15 cellular contexts compared by ENCODE assay signal in the genomic region with DNA sequence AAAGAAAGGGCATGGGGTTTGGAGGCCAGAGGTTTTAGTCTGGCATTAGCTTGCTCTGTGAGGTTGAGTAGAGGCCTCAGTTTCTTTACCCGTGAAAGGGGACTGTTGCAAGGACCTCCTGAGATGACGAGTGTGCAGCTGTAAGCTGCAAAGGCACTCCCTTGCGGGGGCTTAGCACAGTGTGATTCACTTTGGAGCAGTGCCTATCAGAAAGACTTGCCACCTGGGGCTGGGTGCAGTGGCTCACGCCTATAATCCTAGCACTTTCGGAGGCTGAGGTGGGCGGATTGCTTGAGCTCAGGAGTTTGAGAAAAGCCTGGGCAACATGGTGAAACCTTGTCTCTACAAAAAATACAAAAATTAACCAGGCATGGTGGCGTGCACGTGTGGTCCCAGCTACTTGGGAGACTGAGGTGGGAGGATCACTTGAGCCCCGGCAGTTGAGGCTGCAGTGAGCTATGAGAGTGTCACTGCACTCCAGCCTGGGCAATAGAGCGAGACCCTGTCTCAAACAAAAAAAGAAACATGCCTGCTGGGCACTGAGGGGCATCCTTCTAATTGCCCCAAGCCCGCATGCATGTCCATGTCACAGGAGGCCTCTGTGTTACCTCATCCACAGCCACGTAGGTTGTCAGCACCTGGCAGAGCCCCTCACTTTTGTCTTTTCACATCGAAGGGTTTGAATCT. TPM values are rescaled to one million over a fixed set of nuclear protein-coding genes. Genes with fewer than 3 reads are reported as not detected.
DNase-seq lines count a peak whose midpoint lies in the region.
"Had no signal": no experiment of that assay in that cellular context is flagged by ENCODE, and none has a peak within 500 bp of the region (broad histone marks: within the 10 kb centered on the region; RNA-seq: fewer than 3 reads in every experiment).

No MANE protein-coding gene starts in this region.

- H3K4me1 ChIP-seq in GM23248 (ENCODE audit: insufficient read depth) = peaks cover 15% of the 10 kb centered on the region

- H3K9ac ChIP-seq in GM23248 = no peak overlapping the region

- DNase-seq in Daoy (ENCODE audit: low read depth) = peak; percentile 35
- peak; percentile 43 for DNase-seq in RKO (ENCODE audit: low spot score)
- DNase-seq in caudate nucleus (lab: John Stamatoyannopoulos, UW) = peak in 43 of 61 donors; percentile 16 to 95 (median 59)
- peak in 35 of 56 donors; percentile 12 to 86 (median 47) for DNase-seq in nucleus accumbens (lab: John Stamatoyannopoulos, UW)
- no peak for DNase-seq in UCSD-AML1 (lab: John Stamatoyannopoulos, UW; ENCODE audit: unreplicated experiment)
- no peak for DNase-seq in NCI-H524 (lab: John Stamatoyannopoulos, UW)
- DNase-seq in GM23248 = no peak
- DNase-seq: DND-41, GF-D8, MG63, NCI-H1092, NCI-H146, NCI-H2081 treated with DMSO at 0.1 percent for 48 hours, NCI-H2227 treated with DMSO at 0.1 percent for 48 hours, NCI-H524 treated with DMSO at 0.1 percent for 48 hours had no signal

- H3K27me3 ChIP-seq in GM23248 (replicated peaks; ENCODE audit: insufficient read depth) = no peaks in the 10 kb centered on the region
- H3K27me3 ChIP-seq: MG63 had no signal

- no peaks in the 10 kb centered on the region for H3K9me3 ChIP-seq in GM23248 (ENCODE audit: low read depth)
- H3K9me3 ChIP-seq: MG63 had no signal

- in situ Hi-C loops in GM23248 (cut with MboI) = loop anchor here (10.0 to 25.0 kb wide), 3 partner anchors 117 to 450 kb away; no protein-coding TSS in a partner anchor

- H3K27ac ChIP-seq in caudate nucleus (ENCODE audit: low read depth, low read length) (peak overlapping the region; percentile 60), GM23248 (no peak overlapping the region)

- H3K4me3 ChIP-seq in GM23248 = no peak overlapping the region
- H3K4me3 ChIP-seq: MG63 had no signal

- no peaks in the 10 kb centered on the region for H3F3A ChIP-seq in GM23248 (ENCODE audit: insufficient read depth)

- H2AFZ ChIP-seq in GM23248 = no peak overlapping the region

- WGBS in GM23248 (ENCODE audit: low coverage in 1 of 2, low lambda C conversion rate in 2 of 2, missing lambda C conversion rate in 2 of 2), 2 experiments = 94 to 96% methylated on average over 12 to 13 of the region's 13 CpGs

- H3K9me2 ChIP-seq in GM23248 (ENCODE audit: insufficient read depth) = no peaks in the 10 kb centered on the region

- H3K36me3 ChIP-seq in GM23248 (ENCODE audit: low read depth) = no peaks in the 10 kb centered on the region
- H3K36me3 ChIP-seq: MG63 had no signal

- H3K4me2 ChIP-seq in GM23248 (ENCODE audit: unreplicated experiment) = no peak overlapping the region

- H3K79me2 ChIP-seq in GM23248 (ENCODE audit: insufficient read depth) = no peaks in the 10 kb centered on the region

- no peaks in the 10 kb centered on the region for H4K20me1 ChIP-seq in GM23248 (ENCODE audit: insufficient read depth)

RNA-seq across cellular contexts. Expression of a gene that starts 7.6 kb away (rescaled TPM):
- 13.1 and 18.8 TPM in 2 replicates for total RNA-seq in Daoy (2014; rRNA removed; shearing (Covaris generic))
- total RNA-seq in GM23248 (2014; rRNA removed; shearing (Covaris generic)) = 18.8 and 22.5 TPM in 2 replicates
- polyA plus RNA-seq in GM23248 (2016; fragmentation: Nextera tagmentation; extraction: Ambion mirVana) = 30.7 and 37.1 TPM in 2 replicates

RNA-seq across cellular contexts. Expression of a gene that starts 33.5 kb away (rescaled TPM):
- 10.4 and 12.6 TPM in 2 replicates for total RNA-seq in Daoy (2014; rRNA removed; shearing (Covaris generic))
- 10.4 and 14.3 TPM in 2 replicates for total RNA-seq in GM23248 (2014; rRNA removed; shearing (Covaris generic))
- 4.8 and 4.9 TPM in 2 replicates for polyA plus RNA-seq in GM23248 (2016; fragmentation: Nextera tagmentation; extraction: Ambion mirVana)

Comparison
In these comparisons a context has a peak if more than half of its experiments do, and no peak if none do; other contexts are left out.
1. DNase-seq: peak in Daoy (single experiment), RKO (single experiment), caudate nucleus (43 of 61) and nucleus accumbens (35 of 56); none in UCSD-AML1 (single experiment), NCI-H524 (0 of 2) and GM23248 (single experiment).